36 cellular contexts compared by ENCODE assay signal in genomic region chr12:48668996-48669395, GRCh38.
"Had no signal": no experiment of that assay in that cellular context is flagged by ENCODE, and none has a peak within 500 bp of the region (broad histone marks: within the 10 kb centered on the region; RNA-seq: fewer than 3 reads in every experiment).

No MANE protein-coding gene starts in this region.

- H3K9me3 ChIP-seq: ascending aorta had no signal

- H3K4me3 Mint-ChIP-seq: activated CD4-positive, alpha-beta memory T cell treated with anti-CD3 and anti-CD28 coated beads, Interleukin-2, amount 10 ng/mL, durations not matched to agents 7 days and 5 days; activated CD4-positive, alpha-beta T cell treated with anti-CD3 and anti-CD28 coated beads for 36 hours; activated CD4-positive, alpha-beta T cell treated with anti-CD3 and anti-CD28 coated beads, Interleukin-2, amount 10 ng/mL, durations not matched to agents 7 days and 5 days; activated CD8-positive, alpha-beta memory T cell treated with anti-CD3 and anti-CD28 coated beads, Interleukin-2, amount 10 ng/mL, durations not matched to agents 7 days and 5 days; activated CD8-positive, alpha-beta T cell treated with anti-CD3 and anti-CD28 coated beads, Interleukin-2, amount 10 ng/mL, durations not matched to agents 7 days and 5 days; activated naive CD4-positive, alpha-beta T cell treated with anti-CD3 and anti-CD28 coated beads, Interleukin-2, amount 50 U/mL, for 24 hours; activated naive CD8-positive, alpha-beta T cell; activated naive CD8-positive, alpha-beta T cell treated with anti-CD3 and anti-CD28 coated beads, Interleukin-2, amount 10 ng/mL, durations not matched to agents 7 days and 5 days; activated naive CD8-positive, alpha-beta T cell treated with anti-CD3 and anti-CD28 coated beads, Interleukin-2, amount 50 U/mL, for 24 hours; brain; central memory CD8-positive, alpha-beta T cell; T-helper 1 cell treated with Interleukin-12 subunit alpha and Interleukin-12 subunit beta and Interleukin-4 antibody, amounts not matched to agents 30 μg/mL and 1 μg/mL, for 36 hours; T-helper 2 cell treated with Interferon-gamma antibody and Interleukin-4, amounts not matched to agents 5 μg/mL and 100 μg/mL, for 36 hours; WTC11 had no signal

- H3K4me3 ChIP-seq: ascending aorta, cardiac muscle cell had no signal

- H3K4me1 ChIP-seq: ascending aorta had no signal

- H3K4me1 Mint-ChIP-seq: activated naive CD8-positive, alpha-beta T cell treated with anti-CD3 and anti-CD28 coated beads, Interleukin-2, amount 10 ng/mL, durations not matched to agents 7 days and 5 days; activated naive CD8-positive, alpha-beta T cell treated with anti-CD3 and anti-CD28 coated beads, Interleukin-2, amount 50 U/mL, for 24 hours; brain; WTC11 had no signal

- DNase-seq: activated CD4-positive, alpha-beta memory T cell treated with anti-CD3 and anti-CD28 coated beads, Interleukin-2, amount 10 ng/mL, durations not matched to agents 7 days and 5 days; activated CD4-positive, alpha-beta T cell treated with anti-CD3 and anti-CD28 coated beads for 1 hour; activated CD4-positive, alpha-beta T cell treated with anti-CD3 and anti-CD28 coated beads for 36 hours; activated CD4-positive, alpha-beta T cell treated with anti-CD3 and anti-CD28 coated beads for 48 hours; activated CD4-positive, alpha-beta T cell treated with anti-CD3 and anti-CD28 coated beads, Interleukin-2, amount 10 ng/mL, durations not matched to agents 7 days and 5 days; activated CD4-positive, alpha-beta T cell treated with anti-CD3 and anti-CD28 coated beads, Interleukin-2, amount 50 U/mL, for 48 hours; activated CD4-positive, CD25-positive, alpha-beta regulatory T cell; activated CD8-positive, alpha-beta memory T cell treated with anti-CD3 and anti-CD28 coated beads for 24 hours; activated CD8-positive, alpha-beta memory T cell treated with anti-CD3 and anti-CD28 coated beads, Interleukin-2, amount 10 ng/mL, durations not matched to agents 7 days and 5 days; activated CD8-positive, alpha-beta memory T cell treated with anti-CD3 and anti-CD28 coated beads, Interleukin-2, amount 50 U/mL, for 48 hours; activated CD8-positive, alpha-beta T cell treated with anti-CD3 and anti-CD28 coated beads, Interleukin-2, amount 10 ng/mL, durations not matched to agents 7 days and 5 days; activated effector memory CD4-positive, alpha-beta T cell treated with Interleukin-2 at 50 U/mL for 16 hours; activated gamma-delta T cell; activated naive CD4-positive, alpha-beta T cell treated with Interleukin-2 at 50 U/mL for 16 hours; activated naive CD8-positive, alpha-beta T cell treated with anti-CD3 and anti-CD28 coated beads, Interleukin-2, amount 10 ng/mL, durations not matched to agents 7 days and 5 days; activated naive CD8-positive, alpha-beta T cell treated with anti-CD3 and anti-CD28 coated beads, Interleukin-2, amount 50 U/mL, for 24 hours; activated T-cell treated with anti-CD3 and anti-CD28 coated beads, Interleukin-2, amount 50 U/mL, for 48 hours; amygdala; anterior cingulate cortex; caudate nucleus; cerebellar nuclear complex; T-helper 1 cell; T-helper 2 cell; T-helper 9 cell; WERI-Rb-1 had no signal

- ATAC-seq: activated CD4-positive, alpha-beta T cell treated with anti-CD3 and anti-CD28 coated beads for 36 hours; activated CD4-positive, CD25-positive, alpha-beta regulatory T cell treated with anti-CD3 and anti-CD28 coated beads, Interleukin-2, amount 50 U/mL, for 24 hours; activated CD8-positive, alpha-beta memory T cell treated with anti-CD3 and anti-CD28 coated beads, Interleukin-2, amount 10 ng/mL, durations not matched to agents 7 days and 5 days; activated CD8-positive, alpha-beta T cell treated with anti-CD3 and anti-CD28 coated beads, Interleukin-2, amount 10 ng/mL, durations not matched to agents 7 days and 5 days; WTC11 had no signal

- H3K9me3 Mint-ChIP-seq: activated CD4-positive, alpha-beta memory T cell treated with anti-CD3 and anti-CD28 coated beads, Interleukin-2, amount 10 ng/mL, durations not matched to agents 7 days and 5 days; activated CD4-positive, alpha-beta T cell treated with anti-CD3 and anti-CD28 coated beads, Interleukin-2, amount 10 ng/mL, durations not matched to agents 7 days and 5 days; activated naive CD4-positive, alpha-beta T cell treated with anti-CD3 and anti-CD28 coated beads, Interleukin-2, amount 50 U/mL, for 24 hours; activated naive CD8-positive, alpha-beta T cell treated with anti-CD3 and anti-CD28 coated beads, Interleukin-2, amount 10 ng/mL, durations not matched to agents 7 days and 5 days; activated naive CD8-positive, alpha-beta T cell treated with anti-CD3 and anti-CD28 coated beads, Interleukin-2, amount 50 U/mL, for 24 hours; activated T-helper 2 cell treated with anti-CD3 and anti-CD28 coated beads, Interferon-gamma antibody, Interleukin-2, Interleukin-4, amounts not matched to agents 10 μg/mL and 5 μg/mL and 100 μg/mL, durations not matched to agents 14 hours and 24 hours and 36 hours; brain; central memory CD8-positive, alpha-beta T cell; T-helper 1 cell treated with Interleukin-12 subunit alpha and Interleukin-12 subunit beta and Interleukin-4 antibody, amounts not matched to agents 30 μg/mL and 1 μg/mL, for 36 hours; T-helper 2 cell treated with Interferon-gamma antibody and Interleukin-4, amounts not matched to agents 5 μg/mL and 100 μg/mL, for 36 hours; WTC11 had no signal

- H3K27me3 ChIP-seq: ascending aorta, cardiac muscle cell had no signal

- H3K27me3 Mint-ChIP-seq: activated CD4-positive, alpha-beta memory T cell treated with anti-CD3 and anti-CD28 coated beads, Interleukin-2, amount 10 ng/mL, durations not matched to agents 7 days and 5 days; activated CD4-positive, alpha-beta T cell treated with anti-CD3 and anti-CD28 coated beads for 36 hours; activated CD4-positive, alpha-beta T cell treated with anti-CD3 and anti-CD28 coated beads, Interleukin-2, amount 10 ng/mL, durations not matched to agents 7 days and 5 days; activated CD8-positive, alpha-beta memory T cell treated with anti-CD3 and anti-CD28 coated beads, Interleukin-2, amount 10 ng/mL, durations not matched to agents 7 days and 5 days; activated naive CD4-positive, alpha-beta T cell treated with anti-CD3 and anti-CD28 coated beads, Interleukin-2, amount 50 U/mL, for 24 hours; activated naive CD8-positive, alpha-beta T cell; activated naive CD8-positive, alpha-beta T cell treated with anti-CD3 and anti-CD28 coated beads, Interleukin-2, amount 10 ng/mL, durations not matched to agents 7 days and 5 days; activated naive CD8-positive, alpha-beta T cell treated with anti-CD3 and anti-CD28 coated beads, Interleukin-2, amount 50 U/mL, for 24 hours; brain; central memory CD8-positive, alpha-beta T cell had no signal

- H3K27ac Mint-ChIP-seq: activated CD4-positive, alpha-beta memory T cell treated with anti-CD3 and anti-CD28 coated beads, Interleukin-2, amount 10 ng/mL, durations not matched to agents 7 days and 5 days; activated CD4-positive, alpha-beta T cell treated with anti-CD3 and anti-CD28 coated beads for 36 hours; activated CD4-positive, alpha-beta T cell treated with anti-CD3 and anti-CD28 coated beads, Interleukin-2, amount 10 ng/mL, durations not matched to agents 7 days and 5 days; activated CD8-positive, alpha-beta memory T cell treated with anti-CD3 and anti-CD28 coated beads, Interleukin-2, amount 10 ng/mL, durations not matched to agents 7 days and 5 days; activated CD8-positive, alpha-beta T cell treated with anti-CD3 and anti-CD28 coated beads, Interleukin-2, amount 10 ng/mL, durations not matched to agents 7 days and 5 days; activated naive CD4-positive, alpha-beta T cell treated with anti-CD3 and anti-CD28 coated beads, Interleukin-2, amount 50 U/mL, for 24 hours; activated naive CD8-positive, alpha-beta T cell; activated naive CD8-positive, alpha-beta T cell treated with anti-CD3 and anti-CD28 coated beads, Interleukin-2, amount 10 ng/mL, durations not matched to agents 7 days and 5 days; activated naive CD8-positive, alpha-beta T cell treated with anti-CD3 and anti-CD28 coated beads, Interleukin-2, amount 50 U/mL, for 24 hours; activated T-helper 2 cell treated with anti-CD3 and anti-CD28 coated beads, Interferon-gamma antibody, Interleukin-2, Interleukin-4, amounts not matched to agents 10 μg/mL and 5 μg/mL and 100 μg/mL, durations not matched to agents 14 hours and 24 hours and 36 hours; brain; T-helper 1 cell treated with Interleukin-12 subunit alpha and Interleukin-12 subunit beta and Interleukin-4 antibody, amounts not matched to agents 30 μg/mL and 1 μg/mL, for 36 hours; T-helper 2 cell treated with Interferon-gamma antibody and Interleukin-4, amounts not matched to agents 5 μg/mL and 100 μg/mL, for 36 hours; WTC11 had no signal

- H3K27ac ChIP-seq: ascending aorta, cardiac muscle cell, WERI-Rb-1 had no signal
